In genomic region chr12:53624453-53624852, GRCh38 we compare ENCODE assay signal across 9 cellular contexts. TPM values are rescaled to one million over a fixed set of nuclear protein-coding genes. Genes with fewer than 3 reads are reported as not detected.
DNase-seq lines count a peak whose midpoint lies in the region; ATAC-seq and TF ChIP-seq lines count a peak whose summit lies in the region.
"Had no signal": no experiment of that assay in that cellular context is flagged by ENCODE, and none has a peak within 500 bp of the region (broad histone marks: within the 10 kb centered on the region; RNA-seq: fewer than 3 reads in every experiment).

No MANE protein-coding gene starts in this region.

- H3K9me3 ChIP-seq in Caco-2: no peaks in the 10 kb centered on the region
- H3K9me3 ChIP-seq: SJSA1 had no signal

- POLR2A ChIA-PET in Caco-2 (lab: Charles Lee): interaction anchor here (1.2 kb wide), 1 partner anchor 51 kb away, joined by 6 read pairs; the partner anchor contains the start of gene ATP5MC2

- H3K27ac Mint-ChIP-seq in Caco-2 (ENCODE audit: unreplicated experiment): no peak overlapping the region

- no TSS peak for BruUV-seq in Caco-2 (replicated peaks; lab: Mats Ljungman, UMichigan)

- H3K36me3 ChIP-seq in Caco-2 (ENCODE audit: control insufficient read depth, insufficient read depth, low read length): no peaks in the 10 kb centered on the region
- H3K36me3 ChIP-seq: SJSA1 had no signal

- ATAC-seq in GM18502 (IDR thresholded peaks at IDR 0.05; ENCODE audit: poor library complexity, unreplicated experiment): no peak

- H3K27me3 Mint-ChIP-seq in Caco-2 (ENCODE audit: insufficient read depth, unreplicated experiment): no peaks in the 10 kb centered on the region

- no peaks in the 10 kb centered on the region for H3K9me3 Mint-ChIP-seq in Caco-2 (ENCODE audit: unreplicated experiment)

- intact Hi-C loops in Caco-2 (cut with micrococcal nuclease; ENCODE audit: unreplicated experiment) (no loop called here), posterior vena cava (cut with DNase I) (loop anchor here in 1 of 2 donors (5.0 kb wide), 1 partner anchor 43 kb away; no protein-coding TSS in a partner anchor)

- H3K27me3 ChIP-seq in Caco-2 (replicated peaks; ENCODE audit: control insufficient read depth, insufficient read depth, low read length): no peaks in the 10 kb centered on the region
- H3K27me3 ChIP-seq: SJSA1 had no signal

- H3K4me3 ChIP-seq in Caco-2 (ENCODE audit: low read depth, low read length): no peak overlapping the region

- H3K27ac ChIP-seq in epithelial cell of prostate: peak overlapping the region; percentile 74
- H3K27ac ChIP-seq: SJSA1 had no signal

- peaks cover 15% of the 10 kb centered on the region for H3K36me3 Mint-ChIP-seq in Caco-2 (ENCODE audit: insufficient read depth, unreplicated experiment)

- DNase-seq in Caco-2 (no peak), OCI-M1 (lab: John Stamatoyannopoulos, UW) (peak; percentile 40), epithelial cell of prostate (ENCODE audit: low read depth, low spot score) (no peak), pons (ENCODE audit: low spot score) (peak; percentile 48), globus pallidus (ENCODE audit: low spot score) (no peak), NCI-H774 (lab: John Stamatoyannopoulos, UW) (no peak), posterior vena cava (ENCODE audit: low spot score) (no peak)

- H3K4me1 ChIP-seq in Caco-2: peaks cover 12% of the 10 kb centered on the region

- CTCF ChIA-PET in Caco-2 (lab: Charles Lee): interaction anchor here (0.9 to 1.9 kb wide), 2 partner anchors 51 to 111 kb away, joined by 4 to 6 read pairs; partner anchors contain the start of gene ATP5MC2

- peak overlapping the region; percentile 100 for H3K4me3 Mint-ChIP-seq in Caco-2 (ENCODE audit: unreplicated experiment)

- TF ChIP-seq CTCF in Caco-2 (IDR thresholded peaks at IDR 0.05; ENCODE audit: insufficient read depth in 1 of 2, low read depth in 1 of 2, low read length in 1 of 2, severe bottlenecking in 1 of 2, unreplicated experiment in 1 of 2): no peak

- peaks cover 27% of the 10 kb centered on the region for H3K4me1 Mint-ChIP-seq in Caco-2 (ENCODE audit: low read depth, unreplicated experiment)

RNA-seq across cellular contexts. Expression of gene ATF7, which starts 1.7 kb away (rescaled TPM):
- total RNA-seq in Caco-2 (2022) (26.9 and 28.7 TPM in 2 replicates), posterior vena cava (10 to 100 TPM; 58.1 to 61.2 TPM)

RNA-seq across cellular contexts. Expression of gene ATP5MC2, which starts 51.4 kb away (rescaled TPM):
- 156 and 160 TPM in 2 replicates for total RNA-seq in Caco-2 (2022)
- total RNA-seq in posterior vena cava: 100 to 1,000 TPM; 132 to 168 TPM

Comparison
In these comparisons a context has a peak if more than half of its experiments do, and no peak if none do; other contexts are left out.
1. DNase-seq: peak in OCI-M1 (single experiment) and pons (single experiment); none in Caco-2 (0 of 2), epithelial cell of prostate (single experiment), globus pallidus (single experiment), NCI-H774 (single experiment) and posterior vena cava (single experiment).